ENCODE assay signal across 8 cellular contexts in genomic region chr19:41325947-41326706, GRCh38. TPM values are rescaled to one million over a fixed set of nuclear protein-coding genes. Genes with fewer than 3 reads are reported as not detected.
A peak's percentile ranks its signal among the peaks of the same experiment; 100 is the strongest.
DNase-seq lines count a peak whose midpoint lies in the region; ATAC-seq and TF ChIP-seq lines count a peak whose summit lies in the region.

No MANE protein-coding gene starts in this region.

- H3K4me3 ChIP-seq in HUES64 (ENCODE audit: low read length): peak overlapping the region; percentile 46
- peak overlapping the region; percentile 21 to 70 for H3K4me3 ChIP-seq in stomach smooth muscle (ENCODE audit: low read length in 2 of 2)

- H3K36me3 Mint-ChIP-seq in brain: peaks cover 10% of the 10 kb centered on the region

- DNase-seq in DMS53 treated with DMSO at 0.1 percent for 48 hours (lab: John Stamatoyannopoulos, UW; ENCODE audit: unreplicated experiment): peak; percentile 54
- DNase-seq in kidney glomerular epithelial cell (lab: John Stamatoyannopoulos, UW): peak; percentile 72
- DNase-seq in MV-4-11 (lab: John Stamatoyannopoulos, UW): no peak
- DNase-seq in NCI-H1694 treated with DMSO at 0.1 percent for 48 hours (lab: John Stamatoyannopoulos, UW): no peak

- H3K9ac ChIP-seq in HUES64 (ENCODE audit: low read depth, low read length): peak overlapping the region; percentile 27; the same call in 1 of the 2 replicates
- H3K9ac ChIP-seq in stomach smooth muscle (ENCODE audit: low read length in 2 of 2): peak overlapping the region; percentile 47 to 50

- H3K9me3 ChIP-seq in HUES64 (ENCODE audit: insufficient read depth, low read depth, low read length): no peaks in the 10 kb centered on the region
- H3K9me3 ChIP-seq in stomach smooth muscle (ENCODE audit: control insufficient read depth in 2 of 2, low read length in 2 of 2): no peaks in the 10 kb centered on the region

- 35% methylated on average over 30 of the region's 30 CpGs for WGBS in HUES64

- no peaks in the 10 kb centered on the region for H3K9me3 Mint-ChIP-seq in brain

- H3K27ac ChIP-seq in HUES64 (ENCODE audit: low read depth, low read length) (peak overlapping the region; percentile 73), stomach smooth muscle (ENCODE audit: low read length) (peak overlapping the region; percentile 93)

- peaks cover 5% of the 10 kb centered on the region; the same call in 1 of the 2 replicates for H3K36me3 ChIP-seq in HUES64 (ENCODE audit: insufficient read depth, low read length)
- H3K36me3 ChIP-seq in stomach smooth muscle (ENCODE audit: control insufficient read depth in 2 of 2, insufficient read depth in 2 of 2, low read length in 2 of 2): peaks cover 12 to 21% of the 10 kb centered on the region in 2 donors

- H3K27ac Mint-ChIP-seq in brain: peak overlapping the region; percentile 39 to 88 (median 82)

- H3K27me3 Mint-ChIP-seq in brain: peaks cover 5% of the 10 kb centered on the region

- no peak for ATAC-seq in GM21528 (IDR thresholded peaks at IDR 0.05; ENCODE audit: low FRiP score, unreplicated experiment)

- H3K4me3 Mint-ChIP-seq in brain: peak overlapping the region; percentile 31 to 68 (median 67)

- H3K27me3 ChIP-seq in HUES64 (ENCODE audit: insufficient read depth, low read length) (no peaks in the 10 kb centered on the region), stomach smooth muscle (ENCODE audit: control insufficient read depth in 1 of 2, insufficient read depth in 2 of 2, low read length in 2 of 2) (no peaks in the 10 kb centered on the region)

- H3K4me1 ChIP-seq in HUES64 (ENCODE audit: insufficient read depth, low read length) (peaks cover 49% of the 10 kb centered on the region), stomach smooth muscle (ENCODE audit: control insufficient read depth, insufficient read depth, low read length) (peaks cover 48% of the 10 kb centered on the region)

- peaks cover 61% of the 10 kb centered on the region for H3K4me1 Mint-ChIP-seq in brain

- TF ChIP-seq CTCF in brain (conservative IDR thresholded peaks at IDR 0.05): no peak

RNA-seq across cellular contexts. Expression of gene CCDC97, which starts 16.2 kb away (rescaled TPM):
- 21.2 TPM for polyA plus RNA-seq in HUES64 (2013, experiment 1 of 2)
- polyA plus RNA-seq in HUES64 (2013, experiment 2 of 2): 23.6 TPM
- 32.4 TPM for polyA plus RNA-seq in brain (ENCODE audit: insufficient read depth, low read depth, low replicate concordance)

RNA-seq across cellular contexts. Expression of gene TGFB1, which starts 27.6 kb away (rescaled TPM):
- 14.7 TPM for polyA plus RNA-seq in HUES64 (2013, experiment 1 of 2)
- 15.6 TPM for polyA plus RNA-seq in HUES64 (2013, experiment 2 of 2)
- 11.2 TPM for polyA plus RNA-seq in brain (ENCODE audit: insufficient read depth, low read depth, low replicate concordance)

RNA-seq across cellular contexts. Expression of gene B9D2, which starts 37.8 kb away (rescaled TPM):
- polyA plus RNA-seq in HUES64 (2013, experiment 1 of 2): 5.2 TPM
- polyA plus RNA-seq in HUES64 (2013, experiment 2 of 2): 5.6 TPM
- polyA plus RNA-seq in brain (ENCODE audit: insufficient read depth, low read depth, low replicate concordance): 11.8 TPM

RNA-seq across cellular contexts. Expression of gene TMEM91, which starts 50.2 kb away (rescaled TPM):
- 2.2 TPM for polyA plus RNA-seq in HUES64 (2013, experiment 1 of 2)
- polyA plus RNA-seq in HUES64 (2013, experiment 2 of 2): 3.9 TPM
- 8.6 TPM for polyA plus RNA-seq in brain (ENCODE audit: insufficient read depth, low read depth, low replicate concordance)

Comparison
In these comparisons a context has a peak if more than half of its experiments do, and no peak if none do; other contexts are left out.
1. DNase-seq: peak in DMS53 treated with DMSO at 0.1 percent for 48 hours (single experiment) and kidney glomerular epithelial cell (single experiment); none in MV-4-11 (single experiment) and NCI-H1694 treated with DMSO at 0.1 percent for 48 hours (single experiment).